10 cellular contexts compared by ENCODE assay signal in the genomic region with DNA sequence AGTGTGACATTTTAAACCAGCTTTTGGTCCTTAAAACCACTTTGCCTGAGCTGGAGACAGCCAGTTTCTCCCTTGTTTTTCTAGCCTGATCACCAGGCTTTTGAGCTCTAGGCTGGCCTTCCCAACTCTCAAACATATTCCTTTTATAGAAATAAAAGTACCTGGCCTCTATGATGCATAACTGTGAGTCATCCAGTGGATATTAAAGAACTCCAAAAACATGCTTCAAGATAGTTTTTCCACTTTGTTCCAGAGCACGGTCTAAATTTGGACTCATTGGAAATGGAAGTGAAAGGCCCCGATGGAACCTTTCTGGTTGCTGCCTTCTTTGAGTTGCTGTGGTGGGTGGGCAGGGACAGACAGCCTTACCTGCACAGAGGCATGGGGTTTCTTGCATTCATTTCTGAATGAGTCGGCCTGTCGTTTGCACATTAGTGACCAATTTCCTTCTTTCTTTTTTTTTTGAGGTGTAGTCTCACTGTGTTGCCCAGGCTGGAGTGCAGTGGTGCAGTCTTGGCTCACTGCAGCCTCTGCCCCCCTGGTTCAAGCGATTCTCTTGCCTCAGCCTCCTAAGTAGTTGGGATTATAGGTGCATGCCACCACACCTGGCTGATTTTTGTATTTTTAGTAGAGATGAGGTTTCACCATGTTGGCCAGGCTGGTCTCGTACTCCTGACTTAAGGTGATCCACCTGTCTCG. TPM values are rescaled to one million over a fixed set of nuclear protein-coding genes. Genes with fewer than 3 reads are reported as not detected.
DNase-seq lines count a peak whose midpoint lies in the region; ATAC-seq and TF ChIP-seq lines count a peak whose summit lies in the region.
"Had no signal": no experiment of that assay in that cellular context is flagged by ENCODE, and none has a peak within 500 bp of the region (broad histone marks: within the 10 kb centered on the region; RNA-seq: fewer than 3 reads in every experiment).

No MANE protein-coding gene starts in this region.

- H3K9ac ChIP-seq in GM23248 (peak overlapping the region; percentile 72), skeletal muscle tissue (ENCODE audit: low read depth in 1 of 3, low read length in 3 of 3) (no peak overlapping the region)

- peak overlapping the region; percentile 83 for H3K4me2 ChIP-seq in GM23248 (ENCODE audit: unreplicated experiment)

- H3K27ac ChIP-seq in GM23248 (peak overlapping the region; percentile 95), skeletal muscle tissue (ENCODE audit: low read depth, low read length) (peak overlapping the region; percentile 78)
- no peak overlapping the region for H3K27ac ChIP-seq in CD4-positive, alpha-beta memory T cell (ENCODE audit: low read depth, low read length)
- H3K27ac ChIP-seq: SJCRH30 had no signal

- no peak overlapping the region for H3K27ac Mint-ChIP-seq in CD4-positive, alpha-beta memory T cell
- H3K27ac Mint-ChIP-seq: activated CD8-positive, alpha-beta memory T cell treated with anti-CD3 and anti-CD28 coated beads, Interleukin-2, amount 10 ng/mL, durations not matched to agents 7 days and 5 days had no signal

- DNase-seq in GM23248, result peak; percentile 77
- peak; percentile 84 for DNase-seq in fibroblast of the aortic adventitia (ENCODE audit: low read depth)
- no peak for DNase-seq in CD4-positive, alpha-beta memory T cell
- DNase-seq in middle frontal gyrus (ENCODE audit: extremely low spot score, low spot score), result no peak
- DNase-seq in activated T-cell treated with anti-CD3 and anti-CD28 coated beads, Interleukin-2, amount 50 U/mL, for 4 hours, result no peak
- DNase-seq: activated CD8-positive, alpha-beta memory T cell treated with anti-CD3 and anti-CD28 coated beads, Interleukin-2, amount 10 ng/mL, durations not matched to agents 7 days and 5 days; SJCRH30 had no signal

- in situ Hi-C loops in GM23248 (cut with MboI), result no loop called here

- peaks cover 0 to 2% of the 10 kb centered on the region in 2 donors for H3K27me3 Mint-ChIP-seq in CD4-positive, alpha-beta memory T cell
- H3K27me3 Mint-ChIP-seq in activated T-cell treated with anti-CD3 and anti-CD28 coated beads, Interleukin-2, amount 50 U/mL, for 4 hours (ENCODE audit: low read depth), result peaks cover 4% of the 10 kb centered on the region

- TF ChIP-seq CTCF in fibroblast of the aortic adventitia (IDR thresholded peaks at IDR 0.05; ENCODE audit: insufficient read depth, low read length), result no peak

- peaks cover 90% of the 10 kb centered on the region for H3F3A ChIP-seq in GM23248 (ENCODE audit: insufficient read depth)

- no peaks in the 10 kb centered on the region for H3K9me3 Mint-ChIP-seq in CD4-positive, alpha-beta memory T cell
- H3K9me3 Mint-ChIP-seq in activated T-cell treated with anti-CD3 and anti-CD28 coated beads, Interleukin-2, amount 50 U/mL, for 4 hours, result no peaks in the 10 kb centered on the region

- H4K20me1 ChIP-seq in GM23248 (ENCODE audit: insufficient read depth), result no peaks in the 10 kb centered on the region

- H3K4me3 ChIP-seq in GM23248 (peak overlapping the region; percentile 50), fibroblast of the aortic adventitia (ENCODE audit: low read depth, low read length) (no peak overlapping the region), skeletal muscle tissue (ENCODE audit: low read length in 3 of 3) (no peak overlapping the region)
- no peak overlapping the region for H3K4me3 ChIP-seq in CD4-positive, alpha-beta memory T cell (ENCODE audit: low read length in 2 of 2)
- H3K4me3 ChIP-seq: SJCRH30 had no signal

- no peaks in the 10 kb centered on the region for H3K27me3 ChIP-seq in GM23248 (replicated peaks; ENCODE audit: insufficient read depth)
- no peaks in the 10 kb centered on the region for H3K27me3 ChIP-seq in skeletal muscle tissue (ENCODE audit: control insufficient read depth in 3 of 3, insufficient read depth in 3 of 3, low read length in 3 of 3)
- no peaks in the 10 kb centered on the region for H3K27me3 ChIP-seq in CD4-positive, alpha-beta memory T cell (ENCODE audit: insufficient read depth, low read length)
- H3K27me3 ChIP-seq: SJCRH30 had no signal

- H3K36me3 ChIP-seq in GM23248 (ENCODE audit: low read depth) (no peaks in the 10 kb centered on the region), skeletal muscle tissue (ENCODE audit: control insufficient read depth in 3 of 3, insufficient read depth in 3 of 3, low read length in 3 of 3) (no peaks in the 10 kb centered on the region)
- no peaks in the 10 kb centered on the region for H3K36me3 ChIP-seq in CD4-positive, alpha-beta memory T cell (ENCODE audit: insufficient read depth, low read length)
- H3K36me3 ChIP-seq: SJCRH30 had no signal

- POLR2A ChIA-PET in CD4-positive, alpha-beta memory T cell (lab: Charles Lee; ENCODE audit: partially characterized antibody), result no interaction called here

- H3K4me1 ChIP-seq in GM23248 (ENCODE audit: insufficient read depth), result peaks cover 96% of the 10 kb centered on the region
- peaks cover 53 to 64% (median 55%) of the 10 kb centered on the region in 3 donors for H3K4me1 ChIP-seq in skeletal muscle tissue (ENCODE audit: control insufficient read depth in 3 of 3, insufficient read depth in 3 of 3, low read length in 3 of 3)
- no peaks in the 10 kb centered on the region for H3K4me1 ChIP-seq in CD4-positive, alpha-beta memory T cell (ENCODE audit: insufficient read depth, low read length)

- H3K9me2 ChIP-seq in GM23248 (ENCODE audit: insufficient read depth), result no peaks in the 10 kb centered on the region

- H3K4me1 Mint-ChIP-seq in CD4-positive, alpha-beta memory T cell, result no peaks in the 10 kb centered on the region
- no peaks in the 10 kb centered on the region for H3K4me1 Mint-ChIP-seq in activated T-cell treated with anti-CD3 and anti-CD28 coated beads, Interleukin-2, amount 50 U/mL, for 4 hours (ENCODE audit: low read depth)
- H3K4me1 Mint-ChIP-seq: activated CD8-positive, alpha-beta memory T cell treated with anti-CD3 and anti-CD28 coated beads, Interleukin-2, amount 10 ng/mL, durations not matched to agents 7 days and 5 days had no signal

- H2AFZ ChIP-seq in GM23248, result no peak overlapping the region

- CTCF ChIA-PET in CD4-positive, alpha-beta memory T cell (lab: Charles Lee; ENCODE audit: partially characterized antibody), result no interaction called here

- H3K9me3 ChIP-seq in GM23248 (ENCODE audit: low read depth) (no peaks in the 10 kb centered on the region), skeletal muscle tissue (ENCODE audit: control insufficient read depth in 3 of 3, low read length in 3 of 3) (no peaks in the 10 kb centered on the region)
- H3K9me3 ChIP-seq in CD4-positive, alpha-beta memory T cell (ENCODE audit: control insufficient read depth in 1 of 2, low read length in 2 of 2), result no peaks in the 10 kb centered on the region
- H3K9me3 ChIP-seq: SJCRH30 had no signal

- H3K36me3 Mint-ChIP-seq in CD4-positive, alpha-beta memory T cell, result no peaks in the 10 kb centered on the region
- H3K36me3 Mint-ChIP-seq in activated T-cell treated with anti-CD3 and anti-CD28 coated beads, Interleukin-2, amount 50 U/mL, for 4 hours (ENCODE audit: insufficient read depth), result no peaks in the 10 kb centered on the region
- H3K36me3 Mint-ChIP-seq: activated CD8-positive, alpha-beta memory T cell treated with anti-CD3 and anti-CD28 coated beads, Interleukin-2, amount 10 ng/mL, durations not matched to agents 7 days and 5 days had no signal

- H3K79me2 ChIP-seq in GM23248 (ENCODE audit: insufficient read depth), result peaks cover 95% of the 10 kb centered on the region

- ATAC-seq in SK-N-SH treated with all-trans-retinoic acid at 6 μM for 48 hours, result peak; percentile 36
- ATAC-seq in GM19351 (IDR thresholded peaks at IDR 0.05; ENCODE audit: unreplicated experiment), result no peak
- no peak for ATAC-seq in activated T-cell treated with anti-CD3 and anti-CD28 coated beads, Interleukin-2, amount 50 U/mL, for 4 hours
- ATAC-seq: activated CD8-positive, alpha-beta memory T cell treated with anti-CD3 and anti-CD28 coated beads, Interleukin-2, amount 10 ng/mL, durations not matched to agents 7 days and 5 days had no signal

- intact Hi-C loops in CD4-positive, alpha-beta memory T cell (cut with micrococcal nuclease), result no loop called here

- 62 to 65% methylated on average over 7 of the region's 7 CpGs for WGBS in GM23248 (ENCODE audit: low coverage in 1 of 2, low lambda C conversion rate in 2 of 2, missing lambda C conversion rate in 2 of 2), 2 experiments

- H3K4me3 Mint-ChIP-seq in CD4-positive, alpha-beta memory T cell, result no peak overlapping the region
- no peak overlapping the region for H3K4me3 Mint-ChIP-seq in activated T-cell treated with anti-CD3 and anti-CD28 coated beads, Interleukin-2, amount 50 U/mL, for 4 hours
- H3K4me3 Mint-ChIP-seq: activated CD8-positive, alpha-beta memory T cell treated with anti-CD3 and anti-CD28 coated beads, Interleukin-2, amount 10 ng/mL, durations not matched to agents 7 days and 5 days had no signal

TF ChIP-seq in SK-N-SH treated with all-trans-retinoic acid at 6 μM for 48 hours, 23 proteins besides CTCF, POLR2A, EP300 and RAD21 (continues in another document):
- TF ChIP-seq CSDC2 (CRISPR knock-in tag; IDR thresholded peaks at IDR 0.05), result no peak
- TF ChIP-seq, protein P1, sequence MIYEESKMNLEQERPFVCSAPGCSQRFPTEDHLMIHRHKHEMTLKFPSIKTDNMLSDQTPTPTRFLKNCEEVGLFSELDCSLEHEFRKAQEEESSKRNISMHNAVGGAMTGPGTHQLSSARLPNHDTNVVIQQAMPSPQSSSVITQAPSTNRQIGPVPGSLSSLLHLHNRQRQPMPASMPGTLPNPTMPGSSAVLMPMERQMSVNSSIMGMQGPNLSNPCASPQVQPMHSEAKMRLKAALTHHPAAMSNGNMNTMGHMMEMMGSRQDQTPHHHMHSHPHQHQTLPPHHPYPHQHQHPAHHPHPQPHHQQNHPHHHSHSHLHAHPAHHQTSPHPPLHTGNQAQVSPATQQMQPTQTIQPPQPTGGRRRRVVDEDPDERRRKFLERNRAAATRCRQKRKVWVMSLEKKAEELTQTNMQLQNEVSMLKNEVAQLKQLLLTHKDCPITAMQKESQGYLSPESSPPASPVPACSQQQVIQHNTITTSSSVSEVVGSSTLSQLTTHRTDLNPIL (CRISPR knock-in tag; IDR thresholded peaks at IDR 0.05; ENCODE audit: low read depth), result no peak
- TF ChIP-seq PPARA (CRISPR knock-in tag; IDR thresholded peaks at IDR 0.05; ENCODE audit: borderline replicate concordance), result no peak
- TF ChIP-seq GLIS3 (CRISPR knock-in tag; IDR thresholded peaks at IDR 0.05), result no peak
- no peak for TF ChIP-seq ESRRG (CRISPR knock-in tag; IDR thresholded peaks at IDR 0.05)
- TF ChIP-seq ZFP30 (CRISPR knock-in tag; IDR thresholded peaks at IDR 0.05), result no peak
- TF ChIP-seq ZC3H10 (CRISPR knock-in tag; IDR thresholded peaks at IDR 0.05), result no peak

RNA-seq across cellular contexts. Expression of a gene that starts 43.1 kb away (rescaled TPM):
- 171 and 198 TPM in 2 replicates for total RNA-seq in GM23248 (2014; rRNA removed; shearing (Covaris generic))
- 19.0 and 28.1 TPM in 2 replicates for polyA plus RNA-seq in GM23248 (2016; fragmentation: Nextera tagmentation; extraction: Ambion mirVana)
- total RNA-seq in fibroblast of the aortic adventitia (ENCODE audit: low replicate concordance) (211 and 222 TPM in 2 replicates), skeletal muscle tissue (200 TPM)
- total RNA-seq in CD4-positive, alpha-beta memory T cell, result 10 to 100 TPM in 1 of 2 experiments, 1 to 10 TPM in 1; 9.7 to 11.5 TPM
- polyA plus RNA-seq in CD4-positive, alpha-beta memory T cell, result under 1 TPM in 1 of 2 donors, not detected in 1; 0.09 TPM
- total RNA-seq in activated T-cell treated with anti-CD3 and anti-CD28 coated beads, Interleukin-2, amount 50 U/mL, for 4 hours, result 1 to 10 TPM; 4.6 to 6.6 (median 5.7) TPM

Comparison
In these comparisons a context has a peak if more than half of its experiments do, and no peak if none do; other contexts are left out.
1. DNase-seq: peak in GM23248 (single experiment) and fibroblast of the aortic adventitia (single experiment); none in CD4-positive, alpha-beta memory T cell (0 of 5), middle frontal gyrus (single experiment) and activated T-cell treated with anti-CD3 and anti-CD28 coated beads, Interleukin-2, amount 50 U/mL, for 4 hours (single experiment).
2. RNA of a gene that starts 43.1 kb away (total RNA-seq): 211 to 222 TPM in fibroblast of the aortic adventitia, 200 TPM in skeletal muscle tissue (single experiment) and 171 to 198 TPM in GM23248; 9.7 to 11.5 TPM in CD4-positive, alpha-beta memory T cell and 4.6 to 6.6 TPM in activated T-cell treated with anti-CD3 and anti-CD28 coated beads, Interleukin-2, amount 50 U/mL, for 4 hours; every median in the first group is over 10 times any median in the second.